ENCODE assay signal across 1 cellular context in the genomic region with DNA sequence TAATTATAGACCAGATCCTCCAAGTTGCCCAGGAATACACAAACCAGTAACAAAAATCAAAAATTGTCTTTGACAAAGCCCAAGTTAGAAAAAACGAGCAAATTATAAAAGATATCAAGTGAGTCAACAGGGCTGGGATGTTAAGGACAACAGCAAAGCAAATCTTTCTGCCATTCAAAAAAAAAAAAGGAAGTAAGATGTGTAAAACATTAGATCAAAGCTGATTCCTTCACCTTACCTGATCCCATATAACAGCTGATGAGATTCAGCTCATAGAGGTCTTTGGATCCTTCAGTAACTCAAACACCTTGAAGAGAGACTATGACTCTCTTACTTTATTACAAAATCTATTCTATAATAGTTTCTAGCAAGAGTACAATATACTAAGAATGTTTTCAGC.
TF ChIP-seq lines count a peak whose summit lies in the region.

No MANE protein-coding gene starts in this region.

TF ChIP-seq in WTC11, 78 proteins besides CTCF, POLR2A, EP300 and RAD21 (continued from another document):
- TF ChIP-seq, protein P1, sequence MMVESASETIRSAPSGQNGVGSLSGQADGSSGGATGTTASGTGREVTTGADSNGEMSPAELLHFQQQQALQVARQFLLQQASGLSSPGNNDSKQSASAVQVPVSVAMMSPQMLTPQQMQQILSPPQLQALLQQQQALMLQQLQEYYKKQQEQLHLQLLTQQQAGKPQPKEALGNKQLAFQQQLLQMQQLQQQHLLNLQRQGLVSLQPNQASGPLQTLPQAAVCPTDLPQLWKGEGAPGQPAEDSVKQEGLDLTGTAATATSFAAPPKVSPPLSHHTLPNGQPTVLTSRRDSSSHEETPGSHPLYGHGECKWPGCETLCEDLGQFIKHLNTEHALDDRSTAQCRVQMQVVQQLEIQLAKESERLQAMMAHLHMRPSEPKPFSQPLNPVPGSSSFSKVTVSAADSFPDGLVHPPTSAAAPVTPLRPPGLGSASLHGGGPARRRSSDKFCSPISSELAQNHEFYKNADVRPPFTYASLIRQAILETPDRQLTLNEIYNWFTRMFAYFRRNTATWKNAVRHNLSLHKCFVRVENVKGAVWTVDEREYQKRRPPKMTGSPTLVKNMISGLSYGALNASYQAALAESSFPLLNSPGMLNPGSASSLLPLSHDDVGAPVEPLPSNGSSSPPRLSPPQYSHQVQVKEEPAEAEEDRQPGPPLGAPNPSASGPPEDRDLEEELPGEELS (CRISPR knock-in tag; IDR thresholded peaks at IDR 0.05), result no peak
- TF ChIP-seq ATF1 (CRISPR knock-in tag; IDR thresholded peaks at IDR 0.05) (no peak), ZBTB21 (CRISPR knock-in tag; IDR thresholded peaks at IDR 0.05; ENCODE audit: borderline replicate concordance) (no peak), ZNF416 (CRISPR knock-in tag; IDR thresholded peaks at IDR 0.05) (no peak)
- TF ChIP-seq, protein P2, sequence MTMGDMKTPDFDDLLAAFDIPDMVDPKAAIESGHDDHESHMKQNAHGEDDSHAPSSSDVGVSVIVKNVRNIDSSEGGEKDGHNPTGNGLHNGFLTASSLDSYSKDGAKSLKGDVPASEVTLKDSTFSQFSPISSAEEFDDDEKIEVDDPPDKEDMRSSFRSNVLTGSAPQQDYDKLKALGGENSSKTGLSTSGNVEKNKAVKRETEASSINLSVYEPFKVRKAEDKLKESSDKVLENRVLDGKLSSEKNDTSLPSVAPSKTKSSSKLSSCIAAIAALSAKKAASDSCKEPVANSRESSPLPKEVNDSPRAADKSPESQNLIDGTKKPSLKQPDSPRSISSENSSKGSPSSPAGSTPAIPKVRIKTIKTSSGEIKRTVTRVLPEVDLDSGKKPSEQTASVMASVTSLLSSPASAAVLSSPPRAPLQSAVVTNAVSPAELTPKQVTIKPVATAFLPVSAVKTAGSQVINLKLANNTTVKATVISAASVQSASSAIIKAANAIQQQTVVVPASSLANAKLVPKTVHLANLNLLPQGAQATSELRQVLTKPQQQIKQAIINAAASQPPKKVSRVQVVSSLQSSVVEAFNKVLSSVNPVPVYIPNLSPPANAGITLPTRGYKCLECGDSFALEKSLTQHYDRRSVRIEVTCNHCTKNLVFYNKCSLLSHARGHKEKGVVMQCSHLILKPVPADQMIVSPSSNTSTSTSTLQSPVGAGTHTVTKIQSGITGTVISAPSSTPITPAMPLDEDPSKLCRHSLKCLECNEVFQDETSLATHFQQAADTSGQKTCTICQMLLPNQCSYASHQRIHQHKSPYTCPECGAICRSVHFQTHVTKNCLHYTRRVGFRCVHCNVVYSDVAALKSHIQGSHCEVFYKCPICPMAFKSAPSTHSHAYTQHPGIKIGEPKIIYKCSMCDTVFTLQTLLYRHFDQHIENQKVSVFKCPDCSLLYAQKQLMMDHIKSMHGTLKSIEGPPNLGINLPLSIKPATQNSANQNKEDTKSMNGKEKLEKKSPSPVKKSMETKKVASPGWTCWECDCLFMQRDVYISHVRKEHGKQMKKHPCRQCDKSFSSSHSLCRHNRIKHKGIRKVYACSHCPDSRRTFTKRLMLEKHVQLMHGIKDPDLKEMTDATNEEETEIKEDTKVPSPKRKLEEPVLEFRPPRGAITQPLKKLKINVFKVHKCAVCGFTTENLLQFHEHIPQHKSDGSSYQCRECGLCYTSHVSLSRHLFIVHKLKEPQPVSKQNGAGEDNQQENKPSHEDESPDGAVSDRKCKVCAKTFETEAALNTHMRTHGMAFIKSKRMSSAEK (CRISPR knock-in tag; IDR thresholded peaks at IDR 0.05; ENCODE audit: borderline replicate concordance), result no peak
- TF ChIP-seq, protein P3, sequence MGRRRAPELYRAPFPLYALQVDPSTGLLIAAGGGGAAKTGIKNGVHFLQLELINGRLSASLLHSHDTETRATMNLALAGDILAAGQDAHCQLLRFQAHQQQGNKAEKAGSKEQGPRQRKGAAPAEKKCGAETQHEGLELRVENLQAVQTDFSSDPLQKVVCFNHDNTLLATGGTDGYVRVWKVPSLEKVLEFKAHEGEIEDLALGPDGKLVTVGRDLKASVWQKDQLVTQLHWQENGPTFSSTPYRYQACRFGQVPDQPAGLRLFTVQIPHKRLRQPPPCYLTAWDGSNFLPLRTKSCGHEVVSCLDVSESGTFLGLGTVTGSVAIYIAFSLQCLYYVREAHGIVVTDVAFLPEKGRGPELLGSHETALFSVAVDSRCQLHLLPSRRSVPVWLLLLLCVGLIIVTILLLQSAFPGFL (CRISPR knock-in tag; IDR thresholded peaks at IDR 0.05; ENCODE audit: borderline replicate concordance), result no peak
- TF ChIP-seq, protein P4, sequence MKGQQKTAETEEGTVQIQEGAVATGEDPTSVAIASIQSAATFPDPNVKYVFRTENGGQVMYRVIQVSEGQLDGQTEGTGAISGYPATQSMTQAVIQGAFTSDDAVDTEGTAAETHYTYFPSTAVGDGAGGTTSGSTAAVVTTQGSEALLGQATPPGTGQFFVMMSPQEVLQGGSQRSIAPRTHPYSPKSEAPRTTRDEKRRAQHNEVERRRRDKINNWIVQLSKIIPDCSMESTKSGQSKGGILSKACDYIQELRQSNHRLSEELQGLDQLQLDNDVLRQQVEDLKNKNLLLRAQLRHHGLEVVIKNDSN (CRISPR knock-in tag; IDR thresholded peaks at IDR 0.05), result no peak
